ENCODE assay signal across 1 cellular context in genomic region chr3:38117163-38117716, GRCh38.
TF ChIP-seq lines count a peak whose summit lies in the region.

No MANE protein-coding gene starts in this region.

TF ChIP-seq in GM23338, 12 proteins besides CTCF, POLR2A, EP300 and RAD21 (continued from another document):
- TF ChIP-seq ZNF462 (CRISPR knock-in tag; IDR thresholded peaks at IDR 0.05) (no peak), ZNF331 (CRISPR knock-in tag; IDR thresholded peaks at IDR 0.05; ENCODE audit: low read depth) (no peak), JUNB (IDR thresholded peaks at IDR 0.05; ENCODE audit: unreplicated experiment) (no peak)
